Comparison of ENCODE assay signal across 18 cellular contexts in genomic region chr2:197425550-197425949, GRCh38. TPM values are rescaled to one million over a fixed set of nuclear protein-coding genes. Genes with fewer than 3 reads are reported as not detected.
A peak's percentile ranks its signal among the peaks of the same experiment; 100 is the strongest.
DNase-seq lines count a peak whose midpoint lies in the region; ATAC-seq and TF ChIP-seq lines count a peak whose summit lies in the region.
"Had no signal": no experiment of that assay in that cellular context is flagged by ENCODE, and none has a peak within 500 bp of the region (broad histone marks: within the 10 kb centered on the region; RNA-seq: fewer than 3 reads in every experiment).

No MANE protein-coding gene starts in this region.

- WGBS in GM23248 (ENCODE audit: low coverage in 1 of 2, low lambda C conversion rate in 2 of 2, missing lambda C conversion rate in 2 of 2), 2 experiments = 63 to 64% methylated on average over 7 of the region's 7 CpGs
- 78% methylated on average over 7 of the region's 7 CpGs for WGBS in thyroid gland, 2 donors

- POLR2A ChIA-PET in CD8-positive, alpha-beta T cell (lab: Charles Lee) = no interaction called here
- POLR2A ChIA-PET in activated naive CD8-positive, alpha-beta T cell treated with anti-CD3 and anti-CD28 coated beads, Interleukin-2, amount 10 ng/mL, durations not matched to agents 7 days and 5 days (lab: Charles Lee) = interaction anchor here (1.6 kb wide), 1 partner anchor 9 kb away, joined by 4 read pairs; the partner anchor contains the start of gene SF3B1
- POLR2A ChIA-PET in naive thymus-derived CD4-positive, alpha-beta T cell (lab: Charles Lee) = interaction anchor here (1.5 kb wide), 1 partner anchor 10 kb away, joined by 5 read pairs; the partner anchor contains the start of gene SF3B1

- TF ChIP-seq CTCF in CD8-positive, alpha-beta T cell (IDR thresholded peaks at IDR 0.05) = no peak
- TF ChIP-seq CTCF in breast epithelium (IDR thresholded peaks at IDR 0.05) = no peak
- TF ChIP-seq CTCF in MM.1S (IDR thresholded peaks at IDR 0.05; ENCODE audit: low read length) = no peak
- no peak for TF ChIP-seq CTCF in thyroid gland (IDR thresholded peaks at IDR 0.05)

- peaks cover 27% of the 10 kb centered on the region; the same call in 1 of the 2 replicates for H3F3A ChIP-seq in GM23248 (ENCODE audit: insufficient read depth)
- no peaks in the 10 kb centered on the region; the same call in 1 of the 2 replicates for H3F3A ChIP-seq in MM.1S (ENCODE audit: insufficient read depth, low read length)

- no peak overlapping the region for H3K27ac ChIP-seq in CD8-positive, alpha-beta T cell (ENCODE audit: low read depth, low read length)
- H3K27ac ChIP-seq in GM23248 (no peak overlapping the region), breast epithelium (no peak overlapping the region), MM.1S (ENCODE audit: low read length) (no peak overlapping the region), thyroid gland (no peak overlapping the region)
- peak overlapping the region; percentile 44 for H3K27ac ChIP-seq in naive thymus-derived CD4-positive, alpha-beta T cell (ENCODE audit: low read depth, low read length)
- H3K27ac ChIP-seq: brain microvascular endothelial cell, SJSA1, suprapubic skin had no signal

- TF ChIP-seq POLR2A in breast epithelium (IDR thresholded peaks at IDR 0.05) (no peak), thyroid gland (IDR thresholded peaks at IDR 0.05) (no peak)

- H3K9ac ChIP-seq in GM23248 = no peak overlapping the region
- no peak overlapping the region for H3K9ac ChIP-seq in MM.1S (ENCODE audit: low read length)

- H3K9me2 ChIP-seq in GM23248 (ENCODE audit: insufficient read depth) (no peaks in the 10 kb centered on the region), MM.1S (replicated peaks; ENCODE audit: insufficient read depth, low read length) (no peaks in the 10 kb centered on the region)

- no peak for DNase-seq in CD8-positive, alpha-beta T cell
- DNase-seq in GM23248 (peak; percentile 9), breast epithelium (ENCODE audit: low spot score in 2 of 2) (no peak), MM.1S (no peak), thyroid gland (no peak)
- no peak for DNase-seq in activated naive CD8-positive, alpha-beta T cell treated with anti-CD3 and anti-CD28 coated beads, Interleukin-2, amount 10 ng/mL, durations not matched to agents 7 days and 5 days
- no peak for DNase-seq in naive thymus-derived CD4-positive, alpha-beta T cell
- DNase-seq: BE2C; brain microvascular endothelial cell; DMS79; effector CD4-positive, alpha-beta T cell; hippocampal formation; IMR-90; NCI-H1048; sigmoid colon; stimulated activated CD4-positive, alpha-beta T cell treated with anti-CD3 and anti-CD28 coated beads, Interleukin-2, amount 100 ng/mL, for 24 hours had no signal

- intact Hi-C loops in CD8-positive, alpha-beta T cell (cut with DNase I, micrococcal nuclease) = loop anchor here in 1 of 2 experiments (5.0 kb wide), 1 partner anchor 37 kb away; no protein-coding TSS in a partner anchor
- intact Hi-C loops in naive thymus-derived CD4-positive, alpha-beta T cell (cut with micrococcal nuclease) = loop anchor here in 1 of 2 donors (5.0 kb wide), 1 partner anchor 37 kb away; no protein-coding TSS in a partner anchor
- intact Hi-C loops in breast epithelium (cut with DNase I; ENCODE audit: low total_unique reads) (no loop called here), thyroid gland (cut with DNase I) (no loop called here)

- CTCF ChIA-PET in CD8-positive, alpha-beta T cell (lab: Charles Lee) = interaction anchor here (1.6 kb wide), 1 partner anchor 11 kb away, joined by 4 read pairs; no protein-coding TSS in a partner anchor
- CTCF ChIA-PET in naive thymus-derived CD4-positive, alpha-beta T cell (lab: Charles Lee) = no interaction called here

- H3K4me2 ChIP-seq in GM23248 (ENCODE audit: unreplicated experiment) (no peak overlapping the region), MM.1S (ENCODE audit: low read depth, low read length) (no peak overlapping the region; the same call in 1 of the 2 replicates)

- H3K4me1 ChIP-seq in CD8-positive, alpha-beta T cell (ENCODE audit: insufficient read depth, low read length) = peaks cover 64% of the 10 kb centered on the region
- H3K4me1 ChIP-seq in GM23248 (ENCODE audit: insufficient read depth) (peaks cover 18% of the 10 kb centered on the region), breast epithelium (peaks cover 0 to 10% of the 10 kb centered on the region in 2 donors), MM.1S (ENCODE audit: low read length) (peaks cover 20% of the 10 kb centered on the region), thyroid gland (peaks cover 12 to 17% of the 10 kb centered on the region in 2 donors)
- peaks cover 34 to 48% of the 10 kb centered on the region in 2 donors for H3K4me1 ChIP-seq in naive thymus-derived CD4-positive, alpha-beta T cell (ENCODE audit: control insufficient read depth in 2 of 2, insufficient read depth in 2 of 2, low read length in 2 of 2)
- H3K4me1 ChIP-seq: BE2C, SJSA1 had no signal

- H2AFZ ChIP-seq in GM23248 (no peak overlapping the region), MM.1S (ENCODE audit: low read length) (no peak overlapping the region)

- peaks cover 47% of the 10 kb centered on the region for H3K36me3 Mint-ChIP-seq in CD8-positive, alpha-beta T cell
- peaks cover 6% of the 10 kb centered on the region for H3K36me3 Mint-ChIP-seq in activated naive CD8-positive, alpha-beta T cell treated with anti-CD3 and anti-CD28 coated beads, Interleukin-2, amount 10 ng/mL, durations not matched to agents 7 days and 5 days
- H3K36me3 Mint-ChIP-seq in naive thymus-derived CD4-positive, alpha-beta T cell = peaks cover 0 to 18% (median 14%) of the 10 kb centered on the region in 5 donors

- no peaks in the 10 kb centered on the region for H3K27me3 ChIP-seq in CD8-positive, alpha-beta T cell (ENCODE audit: insufficient read depth, low read length)
- no peaks in the 10 kb centered on the region for H3K27me3 ChIP-seq in GM23248 (replicated peaks; ENCODE audit: insufficient read depth)
- H3K27me3 ChIP-seq in naive thymus-derived CD4-positive, alpha-beta T cell (ENCODE audit: control insufficient read depth in 2 of 2, insufficient read depth in 2 of 2, low read length in 2 of 2) = no peaks in the 10 kb centered on the region
- H3K27me3 ChIP-seq in breast epithelium = no peaks in the 10 kb centered on the region
- no peaks in the 10 kb centered on the region for H3K27me3 ChIP-seq in MM.1S (replicated peaks; ENCODE audit: insufficient read depth, low read length)
- no peaks in the 10 kb centered on the region for H3K27me3 ChIP-seq in thyroid gland
- H3K27me3 ChIP-seq: BE2C, brain microvascular endothelial cell, sigmoid colon, SJSA1, suprapubic skin had no signal

- H3K79me2 ChIP-seq in GM23248 (ENCODE audit: insufficient read depth) = peaks cover 100% of the 10 kb centered on the region
- peaks cover 99% of the 10 kb centered on the region for H3K79me2 ChIP-seq in MM.1S (ENCODE audit: low read length)

- peak overlapping the region; percentile 13 for H3K4me3 Mint-ChIP-seq in CD8-positive, alpha-beta T cell
- H3K4me3 Mint-ChIP-seq in activated naive CD8-positive, alpha-beta T cell treated with anti-CD3 and anti-CD28 coated beads, Interleukin-2, amount 10 ng/mL, durations not matched to agents 7 days and 5 days = no peak overlapping the region
- H3K4me3 Mint-ChIP-seq in naive thymus-derived CD4-positive, alpha-beta T cell = peak overlapping the region; percentile 3 to 99 (median 66)

- peaks cover 31% of the 10 kb centered on the region; the same call in 1 of the 2 replicates for H4K20me1 ChIP-seq in GM23248 (ENCODE audit: insufficient read depth)
- H4K20me1 ChIP-seq in MM.1S (ENCODE audit: insufficient read depth, low read length) = peaks cover 68% of the 10 kb centered on the region

- peaks cover 14% of the 10 kb centered on the region for H3K36me3 ChIP-seq in CD8-positive, alpha-beta T cell (ENCODE audit: insufficient read depth, low read length)
- H3K36me3 ChIP-seq in GM23248 (ENCODE audit: low read depth) (peaks cover 15% of the 10 kb centered on the region), breast epithelium (peaks cover 4% of the 10 kb centered on the region), MM.1S (replicated peaks; ENCODE audit: insufficient read depth, low read length) (peaks cover 8% of the 10 kb centered on the region; the same call in 1 of the 2 replicates), thyroid gland (peaks cover 7 to 13% of the 10 kb centered on the region in 2 donors)
- peaks cover 4 to 34% (median 16%) of the 10 kb centered on the region in 3 experiments for H3K36me3 ChIP-seq in naive thymus-derived CD4-positive, alpha-beta T cell (ENCODE audit: control insufficient read depth in 2 of 3, insufficient read depth in 3 of 3, low read length in 3 of 3)

- peaks cover 75% of the 10 kb centered on the region for H3K4me1 Mint-ChIP-seq in CD8-positive, alpha-beta T cell (ENCODE audit: low read depth)
- peaks cover 44% of the 10 kb centered on the region for H3K4me1 Mint-ChIP-seq in activated naive CD8-positive, alpha-beta T cell treated with anti-CD3 and anti-CD28 coated beads, Interleukin-2, amount 10 ng/mL, durations not matched to agents 7 days and 5 days
- H3K4me1 Mint-ChIP-seq in naive thymus-derived CD4-positive, alpha-beta T cell = peaks cover 53 to 85% (median 74%) of the 10 kb centered on the region in 7 donors

- H3K4me3 ChIP-seq in CD8-positive, alpha-beta T cell (ENCODE audit: low read depth, low read length) = no peak overlapping the region
- H3K4me3 ChIP-seq in GM23248 (no peak overlapping the region), breast epithelium (peak overlapping the region in 1 of 3 donors; percentile 17), MM.1S (ENCODE audit: low read length) (no peak overlapping the region), thyroid gland (replicated peaks in 1 of 3) (no peak overlapping the region)
- no peak overlapping the region for H3K4me3 ChIP-seq in naive thymus-derived CD4-positive, alpha-beta T cell (ENCODE audit: low read length)
- H3K4me3 ChIP-seq: sigmoid colon, SJSA1, suprapubic skin had no signal

- peak overlapping the region; percentile 53 for H3K27ac Mint-ChIP-seq in CD8-positive, alpha-beta T cell
- peak overlapping the region; percentile 8 for H3K27ac Mint-ChIP-seq in activated naive CD8-positive, alpha-beta T cell treated with anti-CD3 and anti-CD28 coated beads, Interleukin-2, amount 10 ng/mL, durations not matched to agents 7 days and 5 days
- H3K27ac Mint-ChIP-seq in naive thymus-derived CD4-positive, alpha-beta T cell = peak overlapping the region in 8 of 9 donors; percentile 30 to 88 (median 59)

- in situ Hi-C loops in GM23248 (cut with MboI) = no loop called here

- no peaks in the 10 kb centered on the region for H3K27me3 Mint-ChIP-seq in CD8-positive, alpha-beta T cell (ENCODE audit: low read depth)
- no peaks in the 10 kb centered on the region for H3K27me3 Mint-ChIP-seq in activated naive CD8-positive, alpha-beta T cell treated with anti-CD3 and anti-CD28 coated beads, Interleukin-2, amount 10 ng/mL, durations not matched to agents 7 days and 5 days
- no peaks in the 10 kb centered on the region for H3K27me3 Mint-ChIP-seq in naive thymus-derived CD4-positive, alpha-beta T cell

- H3K9me3 ChIP-seq in CD8-positive, alpha-beta T cell (ENCODE audit: low read length) = no peaks in the 10 kb centered on the region
- H3K9me3 ChIP-seq in GM23248 (ENCODE audit: low read depth) (no peaks in the 10 kb centered on the region), breast epithelium (no peaks in the 10 kb centered on the region), MM.1S (replicated peaks; ENCODE audit: insufficient read depth, low read length) (no peaks in the 10 kb centered on the region), thyroid gland (no peaks in the 10 kb centered on the region)
- no peaks in the 10 kb centered on the region for H3K9me3 ChIP-seq in naive thymus-derived CD4-positive, alpha-beta T cell (ENCODE audit: control insufficient read depth in 2 of 3, low read length in 3 of 3)
- H3K9me3 ChIP-seq: BE2C, sigmoid colon, SJSA1, suprapubic skin had no signal

- ATAC-seq in CD8-positive, alpha-beta T cell = no peak
- no peak for ATAC-seq in activated naive CD8-positive, alpha-beta T cell treated with anti-CD3 and anti-CD28 coated beads, Interleukin-2, amount 10 ng/mL, durations not matched to agents 7 days and 5 days (ENCODE audit: low read depth)
- ATAC-seq in naive thymus-derived CD4-positive, alpha-beta T cell = peak; percentile 18

- no peaks in the 10 kb centered on the region for H3K9me3 Mint-ChIP-seq in CD8-positive, alpha-beta T cell
- no peaks in the 10 kb centered on the region for H3K9me3 Mint-ChIP-seq in activated naive CD8-positive, alpha-beta T cell treated with anti-CD3 and anti-CD28 coated beads, Interleukin-2, amount 10 ng/mL, durations not matched to agents 7 days and 5 days
- no peaks in the 10 kb centered on the region for H3K9me3 Mint-ChIP-seq in naive thymus-derived CD4-positive, alpha-beta T cell

RNA-seq across cellular contexts. Expression of gene SF3B1, which starts 9.3 kb away (rescaled TPM):
- 100 to 1,000 TPM; 525 to 526 TPM for total RNA-seq in CD8-positive, alpha-beta T cell
- total RNA-seq in GM23248 (2014; rRNA removed; shearing (Covaris generic)) = 216 and 288 TPM in 2 replicates
- 146 and 196 TPM in 2 replicates for polyA plus RNA-seq in GM23248 (2016; fragmentation: Nextera tagmentation; extraction: Ambion mirVana)
- total RNA-seq in activated naive CD8-positive, alpha-beta T cell treated with anti-CD3 and anti-CD28 coated beads, Interleukin-2, amount 10 ng/mL, durations not matched to agents 7 days and 5 days = 100 to 1,000 TPM; 388 to 392 TPM
- total RNA-seq in naive thymus-derived CD4-positive, alpha-beta T cell = 100 to 1,000 TPM; 330 to 737 (median 528) TPM
- polyA plus RNA-seq in naive thymus-derived CD4-positive, alpha-beta T cell = 100 to 1,000 TPM; 130 to 145 TPM
- total RNA-seq in breast epithelium (100 to 1,000 TPM; 403 to 552 (median 415) TPM), thyroid gland (100 to 1,000 TPM; 297 to 948 (median 607) TPM)

RNA-seq across cellular contexts. Expression of gene COQ10B, which starts 27.8 kb away (rescaled TPM):
- 10 to 100 TPM; 66.9 to 67.6 TPM for total RNA-seq in CD8-positive, alpha-beta T cell
- 40.4 and 44.1 TPM in 2 replicates for total RNA-seq in GM23248 (2014; rRNA removed; shearing (Covaris generic))
- 57.7 and 59.4 TPM in 2 replicates for polyA plus RNA-seq in GM23248 (2016; fragmentation: Nextera tagmentation; extraction: Ambion mirVana)
- 10 to 100 TPM; 24.8 to 25.2 TPM for total RNA-seq in activated naive CD8-positive, alpha-beta T cell treated with anti-CD3 and anti-CD28 coated beads, Interleukin-2, amount 10 ng/mL, durations not matched to agents 7 days and 5 days
- 10 to 100 TPM; 22.9 to 57.2 (median 30.5) TPM for total RNA-seq in naive thymus-derived CD4-positive, alpha-beta T cell
- 10 to 100 TPM; 31.9 to 54.9 TPM for polyA plus RNA-seq in naive thymus-derived CD4-positive, alpha-beta T cell
- total RNA-seq in breast epithelium (10 to 100 TPM; 30.7 to 34.4 (median 32.8) TPM), thyroid gland (10 to 100 TPM; 27.2 to 38.8 (median 30.0) TPM)

Comparison
In these comparisons a context has a peak if more than half of its experiments do, and no peak if none do; other contexts are left out.
1. H3K27ac Mint-ChIP-seq: peak in every context shown above with its lines; median percentile 59 in naive thymus-derived CD4-positive, alpha-beta T cell; 53 in CD8-positive, alpha-beta T cell; 8 in activated naive CD8-positive, alpha-beta T cell treated with anti-CD3 and anti-CD28 coated beads, Interleukin-2, amount 10 ng/mL, durations not matched to agents 7 days and 5 days.